ENCODE assay signal across 17 cellular contexts in the genomic region with DNA sequence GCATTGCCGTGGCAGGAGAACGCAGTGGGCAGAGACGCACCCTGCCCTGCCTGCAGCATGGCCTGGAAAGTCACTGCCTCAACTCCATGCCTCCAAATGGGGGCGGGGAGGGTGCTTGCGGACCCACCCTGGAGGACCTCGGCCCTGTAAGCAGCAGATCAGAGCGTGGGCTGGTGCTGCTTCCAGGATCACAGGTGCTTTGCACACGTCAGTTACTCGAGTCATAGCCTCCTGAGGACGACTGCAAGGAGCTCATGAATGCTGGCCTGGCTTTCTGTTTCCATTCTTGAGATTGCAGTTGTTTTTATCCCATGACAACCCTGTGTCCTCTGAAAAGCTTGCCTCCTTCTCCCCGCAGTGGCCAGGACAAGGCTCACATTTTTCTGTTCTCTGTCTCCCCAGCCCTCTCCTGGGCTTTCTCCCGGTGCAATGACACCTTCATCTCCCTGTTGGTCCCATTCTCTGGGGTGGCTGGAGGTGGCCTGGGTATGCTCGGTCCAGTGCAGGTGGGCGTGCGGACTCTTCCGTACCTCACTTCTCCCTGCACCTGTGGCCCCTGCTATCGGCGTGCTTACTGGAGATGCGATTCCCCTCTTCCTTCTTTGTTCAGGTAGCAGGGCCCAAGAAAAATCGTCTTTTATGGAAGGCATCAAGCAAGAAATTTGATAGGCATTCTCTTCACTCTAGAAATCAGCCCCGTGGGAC.
A peak's percentile ranks its signal among the peaks of the same experiment; 100 is the strongest.
DNase-seq lines count a peak whose midpoint lies in the region; ATAC-seq, FAIRE-seq and TF ChIP-seq lines count a peak whose summit lies in the region.
"Had no signal": no experiment of that assay in that cellular context is flagged by ENCODE, and none has a peak within 500 bp of the region (broad histone marks: within the 10 kb centered on the region; RNA-seq: fewer than 3 reads in every experiment).

No MANE protein-coding gene starts in this region.

- peak overlapping the region; percentile 29; the same call in 1 of the 2 replicates for H4K8ac ChIP-seq in H1 (ENCODE audit: extremely low read depth, insufficient read depth, low read length)
- no peak overlapping the region for H4K8ac ChIP-seq in mesendoderm (ENCODE audit: low read depth, low read length)

- H3K23me2 ChIP-seq in H1 (ENCODE audit: low read depth, low read length) = no peaks in the 10 kb centered on the region

- H4K20me1 ChIP-seq in H1 (replicated peaks in 1 of 2; ENCODE audit: control insufficient read depth in 1 of 2, insufficient read depth in 2 of 2, low read length in 2 of 2) = peaks cover 0 to 2% of the 10 kb centered on the region in 2 experiments
- H4K20me1 ChIP-seq: BLaER1 had no signal

- POLR2A ChIA-PET in H1 (lab: Charles Lee; ENCODE audit: partially characterized antibody) = no interaction called here
- POLR2A ChIA-PET in activated CD4-positive, alpha-beta memory T cell treated with anti-CD3 and anti-CD28 coated beads for 36 hours (lab: Charles Lee) = no interaction called here

- H3K79me2 ChIP-seq in H1 (ENCODE audit: control insufficient read depth in 1 of 2, insufficient read depth in 2 of 2, low read length in 2 of 2) (no peaks in the 10 kb centered on the region), mesendoderm (ENCODE audit: control insufficient read depth, insufficient read depth, low read length) (no peaks in the 10 kb centered on the region)

- TF ChIP-seq POLR2A in H1 (IDR thresholded peaks at IDR 0.05; ENCODE audit: control extremely low read depth in 1 of 2, low read depth in 2 of 2, low read length in 2 of 2) = no peak

- H3K9me3 Mint-ChIP-seq in activated CD4-positive, alpha-beta memory T cell treated with anti-CD3 and anti-CD28 coated beads for 36 hours = no peaks in the 10 kb centered on the region
- H3K9me3 Mint-ChIP-seq: CD8-positive, alpha-beta memory T cell; GM23338 had no signal

- no peak for FAIRE-seq in H1 (lab: Jason Lieb, UNC)

- DNase-seq in H7 (peak; percentile 30), H1 (ENCODE audit: low read depth in 1 of 2, low spot score in 2 of 2) (no peak), myocyte (ENCODE audit: low read depth) (peak; percentile 37), sciatic nerve (ENCODE audit: low spot score) (peak; percentile 25), NCI-H82 treated with DMSO at 0.1 percent for 48 hours (lab: John Stamatoyannopoulos, UW; ENCODE audit: unreplicated experiment) (no peak), mesendoderm (no peak)
- no peak for DNase-seq in activated CD4-positive, alpha-beta memory T cell treated with anti-CD3 and anti-CD28 coated beads for 36 hours
- no peak for DNase-seq in effector memory CD4-positive, alpha-beta T cell
- DNase-seq: 8988T; AML-193; Caco-2; CD8-positive, alpha-beta memory T cell; GF-D8; HCEC 1CT; HFFc6 had no signal

- no peaks in the 10 kb centered on the region for H3K4me1 Mint-ChIP-seq in activated CD4-positive, alpha-beta memory T cell treated with anti-CD3 and anti-CD28 coated beads for 36 hours (ENCODE audit: low read depth)

- TF ChIP-seq RAD21 in H1 (IDR thresholded peaks at IDR 0.05 in 1 of 2, conservative IDR thresholded peaks at IDR 0.05 in 1 of 2; ENCODE audit: low read depth in 2 of 2, low read length in 2 of 2) = no peak

- H3K27ac ChIP-seq in H1 (ENCODE audit: low read depth, low read length) (no peak overlapping the region), mesendoderm (ENCODE audit: low read depth, low read length) (no peak overlapping the region)
- no peak overlapping the region for H3K27ac ChIP-seq in effector memory CD4-positive, alpha-beta T cell (ENCODE audit: insufficient read depth, low read length, poor library complexity, severe bottlenecking)
- H3K27ac ChIP-seq: BLaER1 had no signal

- no peak overlapping the region for H4K91ac ChIP-seq in H1 (replicated peaks; ENCODE audit: insufficient read length, low read length)

- H3K9ac ChIP-seq in H1 (replicated peaks in 1 of 4; ENCODE audit: extremely low read depth in 1 of 4, low read depth in 3 of 4, low read length in 3 of 4) (no peak overlapping the region), mesendoderm (ENCODE audit: low read length) (no peak overlapping the region)
- H3K9ac ChIP-seq: BLaER1 had no signal

- ATAC-seq in sciatic nerve = no peak
- ATAC-seq: GM23338 had no signal

- no peak overlapping the region for H3K4ac ChIP-seq in H1 (replicated peaks; ENCODE audit: insufficient read length, low read depth, low read length)
- no peak overlapping the region for H3K4ac ChIP-seq in mesendoderm (ENCODE audit: low read depth, low read length)

- CTCF ChIA-PET in H1 (lab: Charles Lee; ENCODE audit: partially characterized antibody) = interaction anchor here (1.2 kb wide), 1 partner anchor 21 kb away, joined by 3 read pairs; no protein-coding TSS in a partner anchor
- CTCF ChIA-PET in activated CD4-positive, alpha-beta memory T cell treated with anti-CD3 and anti-CD28 coated beads for 36 hours (lab: Charles Lee) = no interaction called here

- H3K27ac Mint-ChIP-seq in activated CD4-positive, alpha-beta memory T cell treated with anti-CD3 and anti-CD28 coated beads for 36 hours = no peak overlapping the region
- H3K27ac Mint-ChIP-seq: CD8-positive, alpha-beta memory T cell; GM23338; HFFc6 had no signal

- H3K27me3 ChIP-seq in H7 (ENCODE audit: control insufficient read depth, insufficient read depth, low read length) (no peaks in the 10 kb centered on the region), H1 (replicated peaks in 1 of 4; ENCODE audit: control insufficient read depth in 3 of 4, extremely low read depth in 1 of 4, insufficient read depth in 3 of 4, low read length in 3 of 4) (no peaks in the 10 kb centered on the region), mesendoderm (ENCODE audit: insufficient read depth, low read length, poor library complexity) (no peaks in the 10 kb centered on the region)
- H3K27me3 ChIP-seq in effector memory CD4-positive, alpha-beta T cell (replicated peaks; ENCODE audit: control insufficient read depth, insufficient read depth, low read length, poor library complexity, severe bottlenecking) = no peaks in the 10 kb centered on the region
- H3K27me3 ChIP-seq: BLaER1 had no signal

- H2BK15ac ChIP-seq in H1 (ENCODE audit: low read length) = no peak overlapping the region
- no peak overlapping the region for H2BK15ac ChIP-seq in mesendoderm (replicated peaks; ENCODE audit: low read depth)

- H3K14ac ChIP-seq in H1 (ENCODE audit: insufficient read length) = no peak overlapping the region

- peaks cover 2% of the 10 kb centered on the region for H3K27me3 Mint-ChIP-seq in activated CD4-positive, alpha-beta memory T cell treated with anti-CD3 and anti-CD28 coated beads for 36 hours
- H3K27me3 Mint-ChIP-seq: CD8-positive, alpha-beta memory T cell had no signal

- no peak overlapping the region for H3K4me3 Mint-ChIP-seq in activated CD4-positive, alpha-beta memory T cell treated with anti-CD3 and anti-CD28 coated beads for 36 hours
- H3K4me3 Mint-ChIP-seq: CD8-positive, alpha-beta memory T cell; GM23338; HFFc6 had no signal

- H2AK5ac ChIP-seq in H1 (ENCODE audit: low read depth, low read length) = no peak overlapping the region
- H2AK5ac ChIP-seq in mesendoderm (ENCODE audit: low read length) = no peak overlapping the region

- no peak overlapping the region for H3K4me2 ChIP-seq in H1 (ENCODE audit: insufficient read depth in 1 of 2, low read depth in 2 of 2, low read length in 2 of 2)
- H3K4me2 ChIP-seq in mesendoderm (ENCODE audit: low read length) = no peak overlapping the region
- H3K4me2 ChIP-seq: BLaER1, GM23338 had no signal

- H2BK120ac ChIP-seq in H1 (replicated peaks; ENCODE audit: low read depth, low read length) = no peak overlapping the region
- no peak overlapping the region for H2BK120ac ChIP-seq in mesendoderm (ENCODE audit: low read depth, low read length)

- H2BK5ac ChIP-seq in H1 (ENCODE audit: low read depth, low read length) = no peak overlapping the region
- no peak overlapping the region for H2BK5ac ChIP-seq in mesendoderm (ENCODE audit: low read length)

- H2BK12ac ChIP-seq in H1 (ENCODE audit: low read depth, low read length) = no peak overlapping the region

- no peak overlapping the region for H3K56ac ChIP-seq in H1 (replicated peaks; ENCODE audit: insufficient read length, low read depth, low read length)
- H3K56ac ChIP-seq in mesendoderm (ENCODE audit: low read length) = no peak overlapping the region

- H3K23ac ChIP-seq in H1 (ENCODE audit: insufficient read length) (no peak overlapping the region), mesendoderm (ENCODE audit: low read length) (no peak overlapping the region)

- no peak overlapping the region for H4K5ac ChIP-seq in H1 (ENCODE audit: insufficient read length, low read depth, low read length)
- H4K5ac ChIP-seq in mesendoderm (ENCODE audit: low read length) = no peak overlapping the region

- H3K9me3 ChIP-seq in H1 (ENCODE audit: insufficient read depth in 2 of 2, low read depth in 1 of 2, low read length in 1 of 2) = no peaks in the 10 kb centered on the region
- no peaks in the 10 kb centered on the region for H3K9me3 ChIP-seq in effector memory CD4-positive, alpha-beta T cell (ENCODE audit: control insufficient read depth, low read length)
- H3K9me3 ChIP-seq: BLaER1, Caco-2 had no signal

- no peak for TF ChIP-seq EP300 in H1 (IDR thresholded peaks at IDR 0.05; ENCODE audit: borderline replicate concordance in 1 of 2, low read depth in 2 of 2, low read length in 2 of 2)

- H2AFZ ChIP-seq in H1 (ENCODE audit: low read length) = no peak overlapping the region
- H2AFZ ChIP-seq: GM23338 had no signal

- WGBS in H1 (ENCODE audit: extremely low coverage in 1 of 2, insufficient coverage in 1 of 2, insufficient read length in 1 of 2, insufficient replicate concordance in 2 of 2, low coverage in 1 of 2, low lambda C conversion rate in 2 of 2, missing lambda C conversion rate in 1 of 2), 2 experiments = 90% methylated on average over 21 of the region's 21 CpGs; no CpG with 5 or more reads in 1 of the 2 experiments
- WGBS in mesendoderm (ENCODE audit: extremely low coverage, insufficient coverage, low lambda C conversion rate) = no CpG with 5 or more reads among the region's 21 CpGs

- H3K36me3 ChIP-seq in H7 (replicated peaks; ENCODE audit: control insufficient read depth, insufficient read depth, low read length) = no peaks in the 10 kb centered on the region
- no peaks in the 10 kb centered on the region for H3K36me3 ChIP-seq in H1 (ENCODE audit: control insufficient read depth in 2 of 4, insufficient read depth in 4 of 4, low read length in 3 of 4)
- H3K36me3 ChIP-seq in effector memory CD4-positive, alpha-beta T cell (ENCODE audit: control insufficient read depth, insufficient read depth, low read length) = no peaks in the 10 kb centered on the region
- no peaks in the 10 kb centered on the region for H3K36me3 ChIP-seq in mesendoderm (ENCODE audit: control insufficient read depth, insufficient read depth, low read length)

- H3K4me1 ChIP-seq in H1 (replicated peaks in 1 of 4; ENCODE audit: control insufficient read depth in 3 of 4, insufficient read depth in 4 of 4, low read length in 3 of 4) (peaks cover 0 to 2% (median 0%) of the 10 kb centered on the region in 4 experiments; a peak in 2 of 7 replicates), mesendoderm (ENCODE audit: control insufficient read depth, low read depth, low read length) (no peaks in the 10 kb centered on the region)
- no peaks in the 10 kb centered on the region for H3K4me1 ChIP-seq in effector memory CD4-positive, alpha-beta T cell (ENCODE audit: control insufficient read depth, insufficient read depth, low read length, poor library complexity, severe bottlenecking)
- H3K4me1 ChIP-seq: Caco-2 had no signal

- no peak for TF ChIP-seq CTCF in H1 (IDR thresholded peaks at IDR 0.05; ENCODE audit: control extremely low read depth in 1 of 3, insufficient read depth in 1 of 3, low read depth in 1 of 3, low read length in 3 of 3)

- no peaks in the 10 kb centered on the region; the same call in none of the 2 replicates for H3K79me1 ChIP-seq in H1 (ENCODE audit: low read depth, low read length)
- no peaks in the 10 kb centered on the region for H3K79me1 ChIP-seq in mesendoderm (ENCODE audit: low read length)

- H3K36me3 Mint-ChIP-seq in activated CD4-positive, alpha-beta memory T cell treated with anti-CD3 and anti-CD28 coated beads for 36 hours = no peaks in the 10 kb centered on the region
- H3K36me3 Mint-ChIP-seq: CD8-positive, alpha-beta memory T cell had no signal

- no peak overlapping the region for H2BK20ac ChIP-seq in H1 (ENCODE audit: low read length)

- intact Hi-C loops in sciatic nerve (cut with DNase I) = no loop called here
- intact Hi-C loops in activated CD4-positive, alpha-beta memory T cell treated with anti-CD3 and anti-CD28 coated beads for 36 hours (cut with micrococcal nuclease) = no loop called here

- H3K18ac ChIP-seq in H1 (ENCODE audit: extremely low read depth, low read length) (no peak overlapping the region), mesendoderm (ENCODE audit: low read length) (no peak overlapping the region)

- H3K4me3 ChIP-seq in H7 (ENCODE audit: insufficient read depth, low read depth, low read length) = no peak overlapping the region
- no peak overlapping the region for H3K4me3 ChIP-seq in H1 (ENCODE audit: extremely low read depth in 1 of 4, insufficient read depth in 2 of 4, low read depth in 3 of 4, low read length in 4 of 4)
- no peak overlapping the region for H3K4me3 ChIP-seq in effector memory CD4-positive, alpha-beta T cell (ENCODE audit: insufficient read depth, low read depth, low read length, poor library complexity, severe bottlenecking)
- H3K4me3 ChIP-seq in mesendoderm (ENCODE audit: low read length) = no peak overlapping the region
- H3K4me3 ChIP-seq: BLaER1, GM23338 had no signal

Comparison
In these comparisons a context has a peak if more than half of its experiments do, and no peak if none do; other contexts are left out.
1. DNase-seq: peak in H7 (single experiment), myocyte (single experiment) and sciatic nerve (single experiment); none in H1 (0 of 2), activated CD4-positive, alpha-beta memory T cell treated with anti-CD3 and anti-CD28 coated beads for 36 hours (single experiment), effector memory CD4-positive, alpha-beta T cell (0 of 3), NCI-H82 treated with DMSO at 0.1 percent for 48 hours (single experiment) and mesendoderm (single experiment).